In genomic region chr5:4373051-4373450, GRCh38 we compare ENCODE assay signal across 16 cellular contexts.
DNase-seq lines count a peak whose midpoint lies in the region; ATAC-seq, FAIRE-seq and TF ChIP-seq lines count a peak whose summit lies in the region.
"Had no signal": no experiment of that assay in that cellular context is flagged by ENCODE, and none has a peak within 500 bp of the region (broad histone marks: within the 10 kb centered on the region; RNA-seq: fewer than 3 reads in every experiment).

No MANE protein-coding gene starts in this region.

- POLR2A ChIA-PET in CD8-positive, alpha-beta T cell (lab: Charles Lee), result no interaction called here

- peak; percentile 35 for FAIRE-seq in urothelium cell line (lab: Jason Lieb, UNC)
- FAIRE-seq: G401.6, GM12891, GM18507 had no signal

- no peaks in the 10 kb centered on the region for H3K36me3 ChIP-seq in BLaER1 treated with 17β-estradiol and CSF1 and Interleukin-3, amounts not matched to agents 10 nM and 100 nM
- no peaks in the 10 kb centered on the region for H3K36me3 ChIP-seq in mammary epithelial cell (ENCODE audit: insufficient read depth, low read length)
- H3K36me3 ChIP-seq in CD8-positive, alpha-beta T cell (ENCODE audit: insufficient read depth, low read length), result no peaks in the 10 kb centered on the region
- H3K36me3 ChIP-seq: HAP-1 had no signal

- intact Hi-C loops in mammary epithelial cell (cut with micrococcal nuclease), result no loop called here
- intact Hi-C loops in CD8-positive, alpha-beta T cell (cut with DNase I, micrococcal nuclease), result no loop called here

- H4K20me1 ChIP-seq in BLaER1 treated with 17β-estradiol and CSF1 and Interleukin-3, amounts not matched to agents 10 nM and 100 nM, result no peaks in the 10 kb centered on the region
- no peaks in the 10 kb centered on the region for H4K20me1 ChIP-seq in mammary epithelial cell (ENCODE audit: insufficient read depth, low read length)

- peaks cover 0 to 16% (median 0%) of the 10 kb centered on the region in 11 experiments; a peak in 10 of 22 replicates for H3K9me3 ChIP-seq in BLaER1 treated with 17β-estradiol and CSF1 and Interleukin-3, amounts not matched to agents 10 nM and 100 nM (replicated peaks in 1 of 11)
- no peaks in the 10 kb centered on the region for H3K9me3 ChIP-seq in mammary epithelial cell (replicated peaks; ENCODE audit: insufficient read depth, low read length)
- H3K9me3 ChIP-seq in CD8-positive, alpha-beta T cell (ENCODE audit: low read length), result no peaks in the 10 kb centered on the region
- H3K9me3 ChIP-seq: HAP-1 had no signal

- dilution Hi-C loops in mammary epithelial cell (cut with HindIII; ENCODE audit: low sequenced_read_pairs), result loop anchor here (25.0 kb wide), 1 partner anchor 761 kb away; no protein-coding TSS in a partner anchor

- ATAC-seq in CD8-positive, alpha-beta T cell, result no peak

- BruUV-seq in mammary epithelial cell (replicated peaks; lab: Mats Ljungman, UMichigan), result no TSS peak

- H3K27ac ChIP-seq in BLaER1 treated with 17β-estradiol and CSF1 and Interleukin-3, amounts not matched to agents 10 nM and 100 nM, result peak overlapping the region in 3 of 11 experiments; percentile 12 to 86 (median 84); a peak in 2 of 22 replicates
- peak overlapping the region; percentile 77 for H3K27ac ChIP-seq in mammary epithelial cell (ENCODE audit: insufficient read depth, low read depth, low read length)
- H3K27ac ChIP-seq in CD8-positive, alpha-beta T cell (ENCODE audit: low read depth, low read length), result no peak overlapping the region
- H3K27ac ChIP-seq: GM23248 had no signal

- in situ Hi-C loops in SK-MEL-5 (cut with HindIII; ENCODE audit: low pct_unique_long_range_greater_than_20kb, low sequenced_read_pairs), result no loop called here
- in situ Hi-C loops in mammary epithelial cell (cut with MboI; ENCODE audit: low sequenced_read_pairs in 2 of 2), result no loop called here

- H3K4me1 ChIP-seq in BLaER1 treated with 17β-estradiol and CSF1 and Interleukin-3, amounts not matched to agents 10 nM and 100 nM, result peaks cover 66 to 100% (median 90%) of the 10 kb centered on the region in 10 experiments
- peaks cover 70% of the 10 kb centered on the region for H3K4me1 ChIP-seq in mammary epithelial cell (ENCODE audit: insufficient read depth, low read length)
- H3K4me1 ChIP-seq in CD8-positive, alpha-beta T cell (ENCODE audit: insufficient read depth, low read length), result no peaks in the 10 kb centered on the region
- H3K4me1 ChIP-seq: HAP-1 had no signal

- 6% methylated on average over 2 of the region's 2 CpGs for WGBS in mammary epithelial cell (ENCODE audit: low coverage, missing lambda C conversion rate)

- no peak overlapping the region for H3K4me3 ChIP-seq in BLaER1 treated with 17β-estradiol and CSF1 and Interleukin-3, amounts not matched to agents 10 nM and 100 nM
- no peak overlapping the region for H3K4me3 ChIP-seq in mammary epithelial cell (replicated peaks in 1 of 3; ENCODE audit: insufficient read depth in 1 of 3, low read depth in 2 of 3, low read length in 3 of 3)
- H3K4me3 ChIP-seq in CD8-positive, alpha-beta T cell (ENCODE audit: low read depth, low read length), result no peak overlapping the region
- H3K4me3 ChIP-seq: GM23248, HAP-1 had no signal

- peak; percentile 59 for DNase-seq in SK-MEL-5 (ENCODE audit: low read depth, low spot score)
- peak; percentile 70 for DNase-seq in mammary epithelial cell
- peak; percentile 66 for DNase-seq in urothelium cell line (ENCODE audit: low spot score)
- DNase-seq in CD8-positive, alpha-beta T cell, result no peak
- no peak for DNase-seq in NCI-H187 treated with DMSO at 0.1 percent for 48 hours (lab: John Stamatoyannopoulos, UW)
- no peak for DNase-seq in cerebellum (ENCODE audit: low spot score)
- DNase-seq: 8988T; C1 segment of cervical spinal cord; Calu3; CD4-positive, CD25-positive, alpha-beta regulatory T cell; GM23248 had no signal

- H3K36me3 Mint-ChIP-seq in CD8-positive, alpha-beta T cell, result no peaks in the 10 kb centered on the region
- H3K36me3 Mint-ChIP-seq: CD4-positive, CD25-positive, alpha-beta regulatory T cell had no signal

- TF ChIP-seq CTCF in mammary epithelial cell (conservative IDR thresholded peaks at IDR 0.05 in 1 of 2, IDR thresholded peaks at IDR 0.05 in 1 of 2; ENCODE audit: extremely low read depth in 1 of 2, insufficient read depth in 1 of 2, low read depth in 1 of 2, low read length in 2 of 2), result no peak
- TF ChIP-seq CTCF in CD8-positive, alpha-beta T cell (IDR thresholded peaks at IDR 0.05), result no peak

- no peak overlapping the region for H3K27ac Mint-ChIP-seq in CD8-positive, alpha-beta T cell
- H3K27ac Mint-ChIP-seq: CD4-positive, CD25-positive, alpha-beta regulatory T cell had no signal

- H3K79me2 ChIP-seq in mammary epithelial cell (ENCODE audit: insufficient read depth, low read length), result no peaks in the 10 kb centered on the region

- no peak overlapping the region for H3K4me3 Mint-ChIP-seq in CD8-positive, alpha-beta T cell
- H3K4me3 Mint-ChIP-seq: CD4-positive, CD25-positive, alpha-beta regulatory T cell had no signal

- CTCF ChIA-PET in mammary epithelial cell (lab: Charles Lee; ENCODE audit: low non-redundant PET), result no interaction called here
- CTCF ChIA-PET in CD8-positive, alpha-beta T cell (lab: Charles Lee), result no interaction called here

- no peaks in the 10 kb centered on the region for H3K27me3 ChIP-seq in BLaER1 treated with 17β-estradiol and CSF1 and Interleukin-3, amounts not matched to agents 10 nM and 100 nM
- H3K27me3 ChIP-seq in mammary epithelial cell (ENCODE audit: insufficient read depth, low read length), result no peaks in the 10 kb centered on the region
- H3K27me3 ChIP-seq in CD8-positive, alpha-beta T cell (ENCODE audit: insufficient read depth, low read length), result no peaks in the 10 kb centered on the region

- peak overlapping the region; percentile 15 to 81 (median 61); a peak in 20 of 22 replicates for H3K4me2 ChIP-seq in BLaER1 treated with 17β-estradiol and CSF1 and Interleukin-3, amounts not matched to agents 10 nM and 100 nM
- peak overlapping the region; percentile 45 for H3K4me2 ChIP-seq in mammary epithelial cell (ENCODE audit: insufficient read depth, low read depth, low read length)

- no peak overlapping the region for H3K9ac ChIP-seq in BLaER1 treated with 17β-estradiol and CSF1 and Interleukin-3, amounts not matched to agents 10 nM and 100 nM
- no peak overlapping the region for H3K9ac ChIP-seq in mammary epithelial cell (ENCODE audit: insufficient read depth, low read length)
- H3K9ac ChIP-seq: GM23248 had no signal

- peak overlapping the region; percentile 10 for H2AFZ ChIP-seq in mammary epithelial cell (ENCODE audit: low read depth, low read length)
- H2AFZ ChIP-seq: GM23248 had no signal

- H3K4me1 Mint-ChIP-seq in CD8-positive, alpha-beta T cell (ENCODE audit: low read depth), result no peaks in the 10 kb centered on the region
- H3K4me1 Mint-ChIP-seq: CD4-positive, CD25-positive, alpha-beta regulatory T cell had no signal

- H3K27me3 Mint-ChIP-seq in CD8-positive, alpha-beta T cell (ENCODE audit: low read depth), result no peaks in the 10 kb centered on the region
- H3K27me3 Mint-ChIP-seq: CD4-positive, CD25-positive, alpha-beta regulatory T cell had no signal

- peaks cover 9% of the 10 kb centered on the region for H3K9me3 Mint-ChIP-seq in CD8-positive, alpha-beta T cell

Comparison
In these comparisons a context has a peak if more than half of its experiments do, and no peak if none do; other contexts are left out.
1. DNase-seq: peak in SK-MEL-5 (single experiment), mammary epithelial cell (single experiment) and urothelium cell line (single experiment); none in CD8-positive, alpha-beta T cell (0 of 7), NCI-H187 treated with DMSO at 0.1 percent for 48 hours (single experiment) and cerebellum (single experiment).